ENCODE assay signal across 23 cellular contexts in the genomic region with DNA sequence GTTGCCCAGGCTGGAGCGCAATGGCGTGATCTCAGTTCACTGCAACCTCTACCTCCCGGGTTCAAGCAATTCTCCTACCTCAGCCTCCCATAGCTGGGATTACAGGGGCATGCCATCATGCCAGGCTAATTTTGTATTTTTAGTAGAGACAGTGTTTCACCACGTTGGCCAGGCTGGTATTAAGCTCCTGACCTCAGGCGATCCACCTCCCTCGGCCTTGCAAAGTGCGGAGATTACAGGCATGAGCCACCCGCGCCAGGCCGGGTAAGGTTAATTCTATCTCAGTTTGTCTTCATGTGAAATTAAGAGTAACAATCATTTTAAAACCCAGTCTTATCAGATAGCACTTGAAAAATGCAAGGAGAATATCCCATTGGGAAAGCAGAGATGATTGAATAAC.
"Had no signal": no experiment of that assay in that cellular context is flagged by ENCODE, and none has a peak within 500 bp of the region (broad histone marks: within the 10 kb centered on the region; RNA-seq: fewer than 3 reads in every experiment).

No MANE protein-coding gene starts in this region.

- H3K4me1 ChIP-seq: SJCRH30 had no signal

- H3K27me3 ChIP-seq: MG63, SJCRH30 had no signal

- H3K4me3 ChIP-seq: MG63, PC-9, SJCRH30, SK-N-MC had no signal

- H3K36me3 ChIP-seq: MG63, SJCRH30 had no signal

- ATAC-seq: Panc1, Right ventricle myocardium inferior, SK-N-SH treated with all-trans-retinoic acid at 6 μM for 48 hours, T-cell had no signal

- H3K9me3 ChIP-seq: MG63, SJCRH30 had no signal

- DNase-seq: Kasumi-1, NCI-H1048, NCI-H1092 treated with DMSO at 0.1 percent for 48 hours, NCI-H146, NCI-H187, NCI-H2029, NCI-H2171 treated with DMSO at 0.1 percent for 48 hours, NCI-H2227 treated with DMSO at 0.1 percent for 48 hours, NCI-H345, NCI-H510A treated with DMSO at 0.1 percent for 48 hours, NCI-H524 treated with DMSO at 0.1 percent for 48 hours, NCI-H526 treated with DMSO at 0.1 percent for 48 hours, NCI-H774, PC-9, SIG-M5, SJCRH30, T-cell had no signal

- H3K27ac ChIP-seq: PC-9, RWPE1, SJCRH30, SK-N-MC had no signal
